In genomic region chr20:31406115-31406514, GRCh38 we compare ENCODE assay signal across 11 cellular contexts. TPM values are rescaled to one million over a fixed set of nuclear protein-coding genes. Genes with fewer than 3 reads are reported as not detected.
"Had no signal": no experiment of that assay in that cellular context is flagged by ENCODE, and none has a peak within 500 bp of the region (broad histone marks: within the 10 kb centered on the region; RNA-seq: fewer than 3 reads in every experiment).

A gene with protein sequence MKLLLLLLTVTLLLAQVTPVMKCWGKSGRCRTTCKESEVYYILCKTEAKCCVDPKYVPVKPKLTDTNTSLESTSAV (minus strand): TSS chr20:31406215. CDS start chr20:31406152, 63 bp downstream.

- H3K27ac Mint-ChIP-seq: GM23338, HFFc6 had no signal

- H3K36me3 ChIP-seq: HAP-1 had no signal

- H3K4me1 Mint-ChIP-seq: GM23338 had no signal

- FAIRE-seq: H1, HepG2, K562 had no signal

- H3K4me1 ChIP-seq: HAP-1 had no signal

- H3K27ac ChIP-seq: HL-60 had no signal

- H2AFZ ChIP-seq: GM23338 had no signal

- H3K9me3 Mint-ChIP-seq: HFFc6 had no signal

- DNase-seq: H7, HFFc6, KG1 had no signal

- H3K4me3 Mint-ChIP-seq: GM23338, HFFc6 had no signal

- H3K4me2 ChIP-seq: GM23338 had no signal

- ATAC-seq: GM23338, HCT116, HepG2, K562 had no signal

- H3K9me3 ChIP-seq: HAP-1 had no signal

- H3K4me3 ChIP-seq: GM23338, HAP-1, K562 had no signal

RNA-seq across cellular contexts. Expression of the gene that starts here (rescaled TPM):
- total RNA-seq: GM23338, H1, H7, HepG2, HFFc6, HT1080, K562 had no signal
- polyA plus RNA-seq: GM23338, H1, HepG2, K562 had no signal
